Comparison of ENCODE assay signal across 20 cellular contexts in the genomic region with DNA sequence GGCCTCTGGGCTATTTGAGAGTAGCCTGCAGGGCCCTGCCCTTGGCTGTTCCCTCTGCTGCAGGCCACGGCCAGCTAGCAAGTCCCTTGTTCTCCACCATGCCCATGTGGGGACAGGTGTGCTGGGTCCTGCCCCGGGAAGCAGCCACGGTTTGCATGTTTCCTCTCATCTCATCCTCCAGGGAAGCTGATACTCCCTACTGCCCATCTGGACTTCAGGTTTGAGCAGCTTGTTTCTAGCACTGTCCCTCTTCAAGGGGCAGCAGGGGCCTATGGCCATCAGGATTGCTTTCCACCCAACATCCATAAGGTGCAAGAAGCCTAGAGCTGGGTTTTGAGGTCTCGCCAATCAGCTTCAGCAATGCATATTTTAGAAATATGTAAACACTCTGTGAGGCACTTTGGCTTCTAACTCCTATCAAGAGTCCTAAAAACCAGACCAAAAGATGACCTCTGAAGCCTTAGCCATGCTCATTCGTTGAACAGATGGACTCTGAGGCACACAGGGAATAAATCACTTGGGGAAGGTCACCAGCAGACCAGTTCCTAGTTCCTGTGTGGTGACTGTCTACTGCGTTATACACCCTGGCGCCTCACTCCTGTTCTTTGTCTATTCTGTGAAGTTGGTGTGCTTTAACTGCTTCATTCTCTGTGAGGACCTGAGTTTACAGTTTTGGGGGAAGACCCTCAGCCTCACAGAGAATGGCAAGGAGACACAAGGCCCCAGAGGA.
"Had no signal": no experiment of that assay in that cellular context is flagged by ENCODE, and none has a peak within 500 bp of the region (broad histone marks: within the 10 kb centered on the region; RNA-seq: fewer than 3 reads in every experiment).

No MANE protein-coding gene starts in this region.

- ATAC-seq: body of pancreas; gastroesophageal sphincter; heart right ventricle; left lung; psoas muscle; stimulated activated memory B cell treated with anti-CD40 and anti-IgM and Interleukin-4, amounts not matched to agents 10 μg/mL and 1 μg/mL and 100 μg/mL, for 72 hours had no signal

- DNase-seq: activated CD4-positive, alpha-beta T cell treated with anti-CD3 and anti-CD28 coated beads for 1 hour; activated CD4-positive, alpha-beta T cell treated with anti-CD3 and anti-CD28 coated beads, Interleukin-2, amount 50 U/mL, for 48 hours; activated naive CD4-positive, alpha-beta T cell treated with anti-CD3 and anti-CD28 coated beads for 36 hours; activated T-cell treated with anti-CD3 and anti-CD28 coated beads, Interleukin-2, amount 50 U/mL, for 24 hours; body of pancreas; caudate nucleus; endodermal cell; heart right ventricle; left lung; mammary epithelial cell; psoas muscle; sigmoid colon; stimulated activated CD4-positive, alpha-beta T cell treated with anti-CD3 and anti-CD28 coated beads, Interleukin-4, amount 100 ng/mL, for 4 hours; T-helper 2 cell; WERI-Rb-1 had no signal

- H3K4me1 Mint-ChIP-seq: stimulated activated memory B cell treated with anti-CD40 and anti-IgM and Interleukin-4, amounts not matched to agents 10 μg/mL and 1 μg/mL and 100 μg/mL, for 72 hours had no signal

- H3K4me3 ChIP-seq: body of pancreas, gastroesophageal sphincter, heart right ventricle, left lung, psoas muscle, sigmoid colon, thoracic aorta had no signal

- H3K27ac Mint-ChIP-seq: activated naive CD4-positive, alpha-beta T cell treated with anti-CD3 and anti-CD28 coated beads for 36 hours; activated T-cell treated with anti-CD3 and anti-CD28 coated beads, Interleukin-2, amount 50 U/mL, for 24 hours; endodermal cell; stimulated activated memory B cell treated with anti-CD40 and anti-IgM and Interleukin-4, amounts not matched to agents 10 μg/mL and 1 μg/mL and 100 μg/mL, for 72 hours had no signal

- H3K9me3 ChIP-seq: body of pancreas, gastroesophageal sphincter, psoas muscle, sigmoid colon, thoracic aorta had no signal

- H3K36me3 Mint-ChIP-seq: stimulated activated memory B cell treated with anti-CD40 and anti-IgM and Interleukin-4, amounts not matched to agents 10 μg/mL and 1 μg/mL and 100 μg/mL, for 72 hours had no signal

- H3K27me3 ChIP-seq: body of pancreas, gastroesophageal sphincter, heart right ventricle, left lung, sigmoid colon had no signal

- H3K36me3 ChIP-seq: gastroesophageal sphincter, heart right ventricle, left lung, sigmoid colon, thoracic aorta, WERI-Rb-1 had no signal

- H3K9me3 Mint-ChIP-seq: activated naive CD4-positive, alpha-beta T cell treated with anti-CD3 and anti-CD28 coated beads for 36 hours; activated T-cell treated with anti-CD3 and anti-CD28 coated beads, Interleukin-2, amount 50 U/mL, for 24 hours had no signal

- H3K4me3 Mint-ChIP-seq: activated naive CD4-positive, alpha-beta T cell treated with anti-CD3 and anti-CD28 coated beads for 36 hours; activated T-cell treated with anti-CD3 and anti-CD28 coated beads, Interleukin-2, amount 50 U/mL, for 24 hours; endodermal cell; neural crest cell; stimulated activated memory B cell treated with anti-CD40 and anti-IgM and Interleukin-4, amounts not matched to agents 10 μg/mL and 1 μg/mL and 100 μg/mL, for 72 hours had no signal

- H3K4me1 ChIP-seq: body of pancreas, left lung had no signal

- H3K27ac ChIP-seq: body of pancreas, epithelial cell of prostate, gastroesophageal sphincter, heart right ventricle, left lung, psoas muscle, sigmoid colon, thoracic aorta, WERI-Rb-1 had no signal
